Comparison of ENCODE assay signal across 21 cellular contexts in the genomic region with DNA sequence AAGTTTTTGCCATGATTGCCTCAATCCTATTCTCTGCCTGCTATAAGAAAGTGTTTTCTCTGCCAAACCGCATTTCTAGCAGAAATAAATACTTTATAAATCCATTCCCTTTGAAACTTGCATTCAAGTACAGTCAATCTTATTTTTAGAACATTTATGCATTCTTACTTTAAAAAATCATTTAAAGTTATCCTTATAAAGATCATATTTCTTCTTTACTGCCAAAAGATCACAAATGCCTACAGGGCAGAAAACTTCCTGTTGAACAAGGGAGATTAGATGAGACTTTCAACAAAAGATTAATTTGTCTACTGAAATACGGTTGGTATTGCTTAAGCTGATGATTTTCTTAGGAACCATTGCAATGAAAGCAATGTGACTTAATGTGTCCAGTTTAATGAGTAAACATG.
DNase-seq lines count a peak whose midpoint lies in the region; ATAC-seq and TF ChIP-seq lines count a peak whose summit lies in the region.
"Had no signal": no experiment of that assay in that cellular context is flagged by ENCODE, and none has a peak within 500 bp of the region (broad histone marks: within the 10 kb centered on the region; RNA-seq: fewer than 3 reads in every experiment).

No MANE protein-coding gene starts in this region.

- H3K27ac Mint-ChIP-seq in naive thymus-derived CD4-positive, alpha-beta T cell, result no peak overlapping the region
- H3K27ac Mint-ChIP-seq: activated T-helper 2 cell treated with anti-CD3 and anti-CD28 coated beads, Interferon-gamma antibody, Interleukin-2, Interleukin-4, amounts not matched to agents 10 μg/mL and 5 μg/mL and 100 μg/mL, durations not matched to agents 14 hours and 24 hours and 36 hours; CD4-positive, alpha-beta memory T cell; memory B cell had no signal

- no peaks in the 10 kb centered on the region for H3K9me3 ChIP-seq in naive thymus-derived CD4-positive, alpha-beta T cell (ENCODE audit: control insufficient read depth in 2 of 3, low read length in 3 of 3)
- H3K9me3 ChIP-seq in lower lobe of right lung, result no peaks in the 10 kb centered on the region
- no peaks in the 10 kb centered on the region for H3K9me3 ChIP-seq in sigmoid colon
- H3K9me3 ChIP-seq: heart left ventricle, MG63 had no signal

- CTCF ChIA-PET in naive thymus-derived CD4-positive, alpha-beta T cell (lab: Charles Lee), result no interaction called here

- H3K36me3 ChIP-seq in naive thymus-derived CD4-positive, alpha-beta T cell (ENCODE audit: control insufficient read depth in 2 of 3, insufficient read depth in 3 of 3, low read length in 3 of 3), result no peaks in the 10 kb centered on the region
- H3K36me3 ChIP-seq in lower lobe of right lung, result no peaks in the 10 kb centered on the region
- no peaks in the 10 kb centered on the region for H3K36me3 ChIP-seq in sigmoid colon
- H3K36me3 ChIP-seq: heart left ventricle, MG63 had no signal

- no peak for TF ChIP-seq CTCF in fibroblast of villous mesenchyme (IDR thresholded peaks at IDR 0.05; ENCODE audit: insufficient read depth, low read depth, low read length)
- TF ChIP-seq CTCF in lower lobe of right lung (IDR thresholded peaks at IDR 0.05), result no peak
- no peak for TF ChIP-seq CTCF in sigmoid colon (IDR thresholded peaks at IDR 0.05)

- H3K27ac ChIP-seq in naive thymus-derived CD4-positive, alpha-beta T cell (ENCODE audit: low read depth, low read length), result no peak overlapping the region
- no peak overlapping the region for H3K27ac ChIP-seq in lower lobe of right lung
- H3K27ac ChIP-seq in sigmoid colon, result no peak overlapping the region
- H3K27ac ChIP-seq: heart left ventricle had no signal

- no peaks in the 10 kb centered on the region for H3K4me1 ChIP-seq in naive thymus-derived CD4-positive, alpha-beta T cell (ENCODE audit: control insufficient read depth in 2 of 2, insufficient read depth in 2 of 2, low read length in 2 of 2)
- H3K4me1 ChIP-seq in lower lobe of right lung, result no peaks in the 10 kb centered on the region
- H3K4me1 ChIP-seq in sigmoid colon, result no peaks in the 10 kb centered on the region

- WGBS in sigmoid colon, 2 donors, result 59 to 72% methylated on average over 2 of the region's 2 CpGs

- no peaks in the 10 kb centered on the region for H3K27me3 Mint-ChIP-seq in naive thymus-derived CD4-positive, alpha-beta T cell
- H3K27me3 Mint-ChIP-seq: memory B cell had no signal

- intact Hi-C loops in naive thymus-derived CD4-positive, alpha-beta T cell (cut with micrococcal nuclease), result no loop called here
- intact Hi-C loops in lower lobe of right lung (cut with DNase I), result no loop called here
- intact Hi-C loops in sigmoid colon (cut with DNase I), result no loop called here

- H3K4me3 ChIP-seq in fibroblast of villous mesenchyme (ENCODE audit: low read depth, low read length) (no peak overlapping the region), lower lobe of right lung (no peak overlapping the region), sigmoid colon (no peak overlapping the region)
- H3K4me3 ChIP-seq in naive thymus-derived CD4-positive, alpha-beta T cell (ENCODE audit: low read length), result no peak overlapping the region
- H3K4me3 ChIP-seq: heart left ventricle, MG63 had no signal

- no peaks in the 10 kb centered on the region for H3K4me1 Mint-ChIP-seq in naive thymus-derived CD4-positive, alpha-beta T cell
- H3K4me1 Mint-ChIP-seq: CD4-positive, alpha-beta memory T cell; memory B cell had no signal

- no peak for TF ChIP-seq POLR2A in sigmoid colon (IDR thresholded peaks at IDR 0.05)

- H3K27me3 ChIP-seq in naive thymus-derived CD4-positive, alpha-beta T cell (ENCODE audit: control insufficient read depth in 2 of 2, insufficient read depth in 2 of 2, low read length in 2 of 2), result no peaks in the 10 kb centered on the region
- H3K27me3 ChIP-seq in lower lobe of right lung (ENCODE audit: low read depth) (no peaks in the 10 kb centered on the region), sigmoid colon (no peaks in the 10 kb centered on the region)
- H3K27me3 ChIP-seq: heart left ventricle, MG63 had no signal

- POLR2A ChIA-PET in naive thymus-derived CD4-positive, alpha-beta T cell (lab: Charles Lee), result interaction anchor here (0.6 kb wide), 1 partner anchor 10 kb away, joined by 3 read pairs; no protein-coding TSS in a partner anchor

- H3K4me3 Mint-ChIP-seq in naive thymus-derived CD4-positive, alpha-beta T cell, result no peak overlapping the region
- H3K4me3 Mint-ChIP-seq: CD4-positive, alpha-beta memory T cell; memory B cell had no signal

- no peak for ATAC-seq in naive thymus-derived CD4-positive, alpha-beta T cell
- no peak for ATAC-seq in lower lobe of right lung
- ATAC-seq: activated CD4-positive, CD25-positive, alpha-beta regulatory T cell treated with anti-CD3 and anti-CD28 coated beads, Interleukin-2, amount 50 U/mL, for 24 hours; heart left ventricle; stimulated activated naive CD8-positive, alpha-beta T cell treated with anti-CD3 and anti-CD28 coated beads, Interleukin-15, Interleukin-2, amounts not matched to agents 100 U/mL and 50 U/mL, for 24 hours had no signal

- no peaks in the 10 kb centered on the region for H3K36me3 Mint-ChIP-seq in naive thymus-derived CD4-positive, alpha-beta T cell
- H3K36me3 Mint-ChIP-seq: CD4-positive, alpha-beta memory T cell; memory B cell had no signal

- DNase-seq in A172 (ENCODE audit: low spot score) (peak; percentile 3), HCEC 1CT (peak; percentile 22), amniotic stem cell (lab: John Stamatoyannopoulos, UW) (peak; percentile 22), fibroblast of villous mesenchyme (ENCODE audit: low read depth) (peak; percentile 66), lower lobe of right lung (no peak), SIG-M5 (lab: John Stamatoyannopoulos, UW) (no peak), sigmoid colon (no peak)
- no peak for DNase-seq in naive thymus-derived CD4-positive, alpha-beta T cell
- DNase-seq: 8988T; CD4-positive, alpha-beta memory T cell; DND-41; heart left ventricle; islet precursor cell; MG63; NCI-H2029; stimulated activated naive CD8-positive, alpha-beta T cell treated with anti-CD3 and anti-CD28 coated beads, Interleukin-15, Interleukin-2, amounts not matched to agents 100 U/mL and 50 U/mL, for 24 hours; T-helper 9 cell; trophoblast cell had no signal

- H3K9me3 Mint-ChIP-seq in naive thymus-derived CD4-positive, alpha-beta T cell, result peaks cover 0 to 33% (median 5%) of the 10 kb centered on the region in 11 donors
- H3K9me3 Mint-ChIP-seq: memory B cell had no signal

- no peak for TF ChIP-seq EP300 in sigmoid colon (IDR thresholded peaks at IDR 0.05)

Comparison
In these comparisons a context has a peak if more than half of its experiments do, and no peak if none do; other contexts are left out.
1. DNase-seq: peak in A172 (single experiment), HCEC 1CT (single experiment), amniotic stem cell (single experiment) and fibroblast of villous mesenchyme (single experiment); none in naive thymus-derived CD4-positive, alpha-beta T cell (0 of 9), lower lobe of right lung (single experiment), SIG-M5 (single experiment) and sigmoid colon (single experiment).